Comparison of ENCODE assay signal across 9 cellular contexts in the genomic region with DNA sequence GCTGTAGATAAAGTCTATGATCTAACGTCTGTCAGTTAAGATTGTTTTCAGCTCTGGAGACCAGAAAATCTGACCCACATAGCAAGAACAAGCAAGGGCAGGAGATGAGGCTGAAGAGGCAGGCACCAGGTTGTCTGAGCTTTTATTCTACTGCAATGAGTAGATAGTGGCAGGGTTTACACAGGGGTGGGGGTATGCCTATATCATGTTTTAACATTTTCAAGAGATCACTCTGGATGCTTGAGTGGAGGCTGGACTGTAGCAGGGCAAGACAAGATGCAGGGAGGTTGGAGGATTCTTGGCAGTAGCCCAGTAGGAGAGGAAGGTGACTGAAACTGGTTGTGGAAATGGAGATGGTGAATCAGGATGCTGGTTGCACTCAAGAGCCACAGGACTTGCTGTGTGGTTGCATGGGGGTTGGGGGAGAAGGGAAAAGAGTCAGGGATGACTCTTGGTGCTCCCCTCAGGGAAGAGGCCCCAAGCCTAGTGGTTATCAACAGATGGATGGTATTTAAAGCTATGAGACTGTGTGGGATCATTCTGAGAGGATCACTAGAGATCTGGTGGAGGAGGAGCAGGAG.
DNase-seq lines count a peak whose midpoint lies in the region; ATAC-seq and TF ChIP-seq lines count a peak whose summit lies in the region.
"Had no signal": no experiment of that assay in that cellular context is flagged by ENCODE, and none has a peak within 500 bp of the region (broad histone marks: within the 10 kb centered on the region; RNA-seq: fewer than 3 reads in every experiment).

No MANE protein-coding gene starts in this region.

- H3K9me3 ChIP-seq in NT2/D1 (ENCODE audit: insufficient read depth, low read length) (no peaks in the 10 kb centered on the region), osteoblast (ENCODE audit: low read depth, low read length) (no peaks in the 10 kb centered on the region)

- H3K79me2 ChIP-seq in osteoblast (ENCODE audit: insufficient read depth, low read length), result peaks cover 37% of the 10 kb centered on the region

- H3K36me3 ChIP-seq in NT2/D1 (ENCODE audit: insufficient read depth, insufficient read length, low read length) (peaks cover 38% of the 10 kb centered on the region), brain microvascular endothelial cell (replicated peaks) (peaks cover 4% of the 10 kb centered on the region), osteoblast (ENCODE audit: insufficient read depth, low read length) (peaks cover 11% of the 10 kb centered on the region)

- H3K27me3 ChIP-seq in NT2/D1 (ENCODE audit: insufficient read depth, insufficient read length) (peaks cover 12% of the 10 kb centered on the region), brain microvascular endothelial cell (replicated peaks) (no peaks in the 10 kb centered on the region), osteoblast (ENCODE audit: insufficient read depth, low read length) (no peaks in the 10 kb centered on the region)

- H4K20me1 ChIP-seq in osteoblast (ENCODE audit: insufficient read depth, low read length), result peaks cover 31% of the 10 kb centered on the region

- H3K4me2 ChIP-seq in osteoblast (ENCODE audit: insufficient read depth, low read length), result peak overlapping the region; percentile 75

- ATAC-seq in GM19452 (IDR thresholded peaks at IDR 0.05; ENCODE audit: unreplicated experiment), result no peak
- no peak for ATAC-seq in GM21786 (IDR thresholded peaks at IDR 0.05; ENCODE audit: unreplicated experiment)

- peak overlapping the region; percentile 26 for H3K9ac ChIP-seq in NT2/D1 (ENCODE audit: insufficient read length, low read depth)

- H3K4me3 ChIP-seq in NT2/D1 (ENCODE audit: insufficient read length, low read depth) (no peak overlapping the region), brain microvascular endothelial cell (ENCODE audit: low read depth, low read length) (peak overlapping the region; percentile 43), osteoblast (ENCODE audit: insufficient read depth, low read length) (peak overlapping the region; percentile 58)

- H3K27ac ChIP-seq in brain microvascular endothelial cell, result peak overlapping the region; percentile 36
- peak overlapping the region; percentile 72 for H3K27ac ChIP-seq in osteoblast (ENCODE audit: low read depth, low read length)

- TF ChIP-seq CTCF in brain microvascular endothelial cell (IDR thresholded peaks at IDR 0.05; ENCODE audit: low read depth, low read length, missing control alignments), result no peak
- TF ChIP-seq CTCF in osteoblast (IDR thresholded peaks at IDR 0.05; ENCODE audit: extremely low read depth, low read depth, low read length), result no peak

- DNase-seq in EH (ENCODE audit: low read depth) (peak; percentile 75), NT2/D1 (ENCODE audit: low read depth, low spot score) (no peak), brain microvascular endothelial cell (peak; percentile 48), osteoblast (ENCODE audit: insufficient read length, low spot score, missing footprints) (no peak), HuH-7 (ENCODE audit: low spot score) (no peak), NCI-H1105 (lab: John Stamatoyannopoulos, UW) (no peak)
- DNase-seq: NCI-H1417 had no signal

- in situ Hi-C loops in brain microvascular endothelial cell (cut with HindIII; ENCODE audit: low pct_ligation_motif_present, low sequenced_read_pairs), result no loop called here

- H3K4me1 ChIP-seq in NT2/D1 (ENCODE audit: insufficient read depth, insufficient read length) (no peaks in the 10 kb centered on the region), osteoblast (ENCODE audit: insufficient read depth, low read length) (peaks cover 16% of the 10 kb centered on the region)

- no peak overlapping the region for H2AFZ ChIP-seq in osteoblast (ENCODE audit: low read length)

Comparison
In these comparisons a context has a peak if more than half of its experiments do, and no peak if none do; other contexts are left out.
1. DNase-seq: peak in EH (single experiment) and brain microvascular endothelial cell (single experiment); none in NT2/D1 (single experiment), osteoblast (single experiment), HuH-7 (single experiment) and NCI-H1105 (single experiment).